ENCODE assay signal across 23 cellular contexts in the genomic region with DNA sequence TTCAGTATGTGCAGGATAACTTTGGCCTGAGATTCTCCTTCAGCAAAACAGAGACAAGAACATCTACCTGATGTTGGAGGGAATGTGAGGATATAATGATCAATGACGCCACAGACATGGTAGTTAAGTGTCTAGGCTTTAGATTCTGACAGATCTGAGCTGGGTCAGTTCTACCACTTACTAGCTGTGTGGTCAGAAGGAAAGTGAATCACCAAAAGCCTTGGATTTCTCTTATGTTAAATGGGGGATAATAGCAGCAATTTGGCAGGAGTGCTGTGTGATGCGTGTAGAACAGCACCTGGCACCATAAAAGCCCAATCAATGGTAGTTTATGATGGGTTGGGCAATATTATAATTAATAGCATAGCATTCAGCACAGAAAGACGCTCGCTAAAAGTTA. TPM values are rescaled to one million over a fixed set of nuclear protein-coding genes. Genes with fewer than 3 reads are reported as not detected.
"Had no signal": no experiment of that assay in that cellular context is flagged by ENCODE, and none has a peak within 500 bp of the region (broad histone marks: within the 10 kb centered on the region; RNA-seq: fewer than 3 reads in every experiment).

No MANE protein-coding gene starts in this region.

- H3K27ac Mint-ChIP-seq: activated B cell treated with CpG ODN at 0.5 μM for 24 hours; activated CD4-positive, alpha-beta memory T cell treated with anti-CD3 and anti-CD28 coated beads for 36 hours; activated naive CD4-positive, alpha-beta T cell treated with anti-CD3 and anti-CD28 coated beads for 36 hours; activated naive CD8-positive, alpha-beta T cell treated with anti-CD3 and anti-CD28 coated beads, Interleukin-2, amount 10 ng/mL, durations not matched to agents 7 days and 5 days; natural killer cell treated with Interleukin-12 subunit alpha and Interleukin-12 subunit beta and Interleukin-15 and Interleukin-18, amount 100 ng/mL, for 72 hours; type B pancreatic cell had no signal

- H3K4me3 Mint-ChIP-seq: activated B cell treated with CpG ODN at 0.5 μM for 24 hours; activated CD4-positive, alpha-beta memory T cell treated with anti-CD3 and anti-CD28 coated beads for 36 hours; activated naive CD4-positive, alpha-beta T cell treated with anti-CD3 and anti-CD28 coated beads for 36 hours; activated naive CD8-positive, alpha-beta T cell treated with anti-CD3 and anti-CD28 coated beads, Interleukin-2, amount 10 ng/mL, durations not matched to agents 7 days and 5 days; natural killer cell treated with Interleukin-12 subunit alpha and Interleukin-12 subunit beta and Interleukin-15 and Interleukin-18, amount 100 ng/mL, for 72 hours; type B pancreatic cell had no signal

- H3K4me1 Mint-ChIP-seq: activated B cell treated with CpG ODN at 0.5 μM for 24 hours; activated naive CD8-positive, alpha-beta T cell treated with anti-CD3 and anti-CD28 coated beads, Interleukin-2, amount 10 ng/mL, durations not matched to agents 7 days and 5 days had no signal

- ATAC-seq: gastroesophageal sphincter; natural killer cell treated with Interleukin-12 subunit alpha and Interleukin-12 subunit beta and Interleukin-15 and Interleukin-18, amount 100 ng/mL, for 72 hours had no signal

- DNase-seq: activated B cell treated with CpG ODN at 0.5 μM for 24 hours; activated CD4-positive, alpha-beta memory T cell treated with anti-CD3 and anti-CD28 coated beads for 36 hours; activated CD4-positive, alpha-beta T cell treated with anti-CD3 and anti-CD28 coated beads for 4 hours; activated effector memory CD4-positive, alpha-beta T cell treated with Interleukin-2 at 50 U/mL for 16 hours; activated naive CD4-positive, alpha-beta T cell treated with anti-CD3 and anti-CD28 coated beads for 36 hours; activated naive CD8-positive, alpha-beta T cell treated with anti-CD3 and anti-CD28 coated beads, Interleukin-2, amount 10 ng/mL, durations not matched to agents 7 days and 5 days; activated T-cell treated with anti-CD3 and anti-CD28 coated beads, Interleukin-2, amount 50 U/mL, for 48 hours; amygdala; cerebellar nuclear complex; head of caudate nucleus; hypothalamus; midbrain; ovary; stimulated activated CD4-positive, alpha-beta T cell treated with anti-CD3 and anti-CD28 coated beads, Interleukin-4, amount 100 ng/mL, for 24 hours; stimulated activated naive CD4-positive, alpha-beta T cell treated with Interleukin-2 at 50 U/mL for 16 hours; T1000 had no signal

- H3K36me3 Mint-ChIP-seq: activated CD4-positive, alpha-beta memory T cell treated with anti-CD3 and anti-CD28 coated beads for 36 hours; activated naive CD8-positive, alpha-beta T cell treated with anti-CD3 and anti-CD28 coated beads, Interleukin-2, amount 10 ng/mL, durations not matched to agents 7 days and 5 days; natural killer cell treated with Interleukin-12 subunit alpha and Interleukin-12 subunit beta and Interleukin-15 and Interleukin-18, amount 100 ng/mL, for 72 hours; type B pancreatic cell had no signal

- H3K9me3 Mint-ChIP-seq: activated B cell treated with CpG ODN at 0.5 μM for 24 hours; activated CD4-positive, alpha-beta memory T cell treated with anti-CD3 and anti-CD28 coated beads for 36 hours; activated naive CD4-positive, alpha-beta T cell treated with anti-CD3 and anti-CD28 coated beads for 36 hours; activated naive CD8-positive, alpha-beta T cell treated with anti-CD3 and anti-CD28 coated beads, Interleukin-2, amount 10 ng/mL, durations not matched to agents 7 days and 5 days; natural killer cell treated with Interleukin-12 subunit alpha and Interleukin-12 subunit beta and Interleukin-15 and Interleukin-18, amount 100 ng/mL, for 72 hours; type B pancreatic cell had no signal

RNA-seq across cellular contexts. Expression of a gene that starts 41.7 kb away (rescaled TPM):
- total RNA-seq: activated B cell treated with CpG ODN at 0.5 μM for 24 hours; activated CD4-positive, alpha-beta memory T cell treated with anti-CD3 and anti-CD28 coated beads for 36 hours; activated naive CD4-positive, alpha-beta T cell treated with anti-CD3 and anti-CD28 coated beads for 36 hours; activated naive CD8-positive, alpha-beta T cell treated with anti-CD3 and anti-CD28 coated beads, Interleukin-2, amount 10 ng/mL, durations not matched to agents 7 days and 5 days; bronchial epithelial cell; gastroesophageal sphincter; liver; natural killer cell treated with Interleukin-12 subunit alpha and Interleukin-12 subunit beta and Interleukin-15 and Interleukin-18, amount 100 ng/mL, for 72 hours; prostate gland; right atrium auricular region had no signal
